In genomic region chr1:155919801-155920200, GRCh38 we compare ENCODE assay signal across 31 cellular contexts. TPM values are rescaled to one million over a fixed set of nuclear protein-coding genes. Genes with fewer than 3 reads are reported as not detected.
"Had no signal": no experiment of that assay in that cellular context is flagged by ENCODE, and none has a peak within 500 bp of the region (broad histone marks: within the 10 kb centered on the region; RNA-seq: fewer than 3 reads in every experiment).

No MANE protein-coding gene starts in this region.

- H3K27me3 ChIP-seq: colonic mucosa, gastrocnemius medialis, right atrium auricular region, sigmoid colon, thyroid gland had no signal

- H3K4me1 ChIP-seq: colonic mucosa, gastrocnemius medialis, lower lobe of right lung, prostate gland, right atrium auricular region, sigmoid colon, thyroid gland had no signal

- FAIRE-seq: keratinocyte had no signal

- H3K27ac ChIP-seq: colonic mucosa, epithelial cell of prostate, gastrocnemius medialis, lower lobe of right lung, prostate gland, right atrium auricular region, sigmoid colon, thyroid gland had no signal

- DNase-seq: colonic mucosa; effector CD8-positive, alpha-beta T cell; endodermal cell; foreskin fibroblast; gastrocnemius medialis; head of caudate nucleus; left ventricle myocardium superior; lower lobe of right lung; naive thymus-derived CD8-positive, alpha-beta T cell; nephron progenitor cell; nucleus accumbens; sigmoid colon; stimulated activated CD4-positive, alpha-beta T cell treated with anti-CD3 and anti-CD28 coated beads, Interleukin-15, amount 100 ng/mL, for 24 hours; stimulated activated CD4-positive, alpha-beta T cell treated with anti-CD3 and anti-CD28 coated beads, Interleukin-2, amount 100 ng/mL, for 48 hours; stimulated activated naive B cell treated with anti-CD40 and anti-IgM and Interleukin-4, amounts not matched to agents 10 μg/mL and 1 μg/mL and 100 μg/mL, for 72 hours; thyroid gland; trophoblast cell had no signal

- ATAC-seq: esophagus mucosa; gastrocnemius medialis; left ventricle myocardium superior; lower lobe of right lung; naive thymus-derived CD8-positive, alpha-beta T cell; stimulated activated naive B cell treated with anti-CD40 and anti-IgM and Interleukin-4, amounts not matched to agents 10 μg/mL and 1 μg/mL and 100 μg/mL, for 72 hours had no signal

- H3K4me3 ChIP-seq: colonic mucosa, gastrocnemius medialis, lower lobe of right lung, prostate gland, right atrium auricular region, sigmoid colon, thyroid gland had no signal

- H3K9me3 ChIP-seq: colonic mucosa, gastrocnemius medialis, lower lobe of right lung, prostate gland, right atrium auricular region, sigmoid colon, thyroid gland had no signal

RNA-seq across cellular contexts. Expression of gene RXFP4, which starts 21.6 kb away (rescaled TPM):
- total RNA-seq: chondrocyte; endodermal cell; esophagus mucosa; gastrocnemius medialis; glomerular endothelial cell; left ventricle myocardium superior; lower lobe of right lung; mesenteric fat pad; myocyte; naive thymus-derived CD8-positive, alpha-beta T cell; osteocyte; prostate gland; right atrium auricular region; sigmoid colon; skeletal muscle tissue; subcutaneous adipose tissue; temporal lobe; thyroid gland; urinary bladder had no signal
- polyA plus RNA-seq: keratinocyte had no signal
